24 cellular contexts compared by ENCODE assay signal in genomic region chr2:18536697-18537096, GRCh38. TPM values are rescaled to one million over a fixed set of nuclear protein-coding genes. Genes with fewer than 3 reads are reported as not detected.
DNase-seq lines count a peak whose midpoint lies in the region; ATAC-seq, FAIRE-seq and TF ChIP-seq lines count a peak whose summit lies in the region.
"Had no signal": no experiment of that assay in that cellular context is flagged by ENCODE, and none has a peak within 500 bp of the region (broad histone marks: within the 10 kb centered on the region; RNA-seq: fewer than 3 reads in every experiment).

No MANE protein-coding gene starts in this region.

- H3K4me1 ChIP-seq in HepG2 (ENCODE audit: insufficient read depth, low read length) (no peaks in the 10 kb centered on the region), right lobe of liver (no peaks in the 10 kb centered on the region), K562 (replicated peaks in 1 of 2; ENCODE audit: control insufficient read depth in 2 of 2, insufficient read depth in 2 of 2, low read length in 2 of 2) (no peaks in the 10 kb centered on the region), pancreas (no peaks in the 10 kb centered on the region)
- H3K4me1 ChIP-seq: A549; BE2C; BLaER1 treated with 17β-estradiol and CSF1 and Interleukin-3, amounts not matched to agents 10 nM and 100 nM; HAP-1 had no signal

- H3K9me1 ChIP-seq in K562 (ENCODE audit: control insufficient read depth, insufficient read depth, low read length) = no peaks in the 10 kb centered on the region

- H3K4me3 ChIP-seq in HepG2 (replicated peaks in 1 of 3; ENCODE audit: insufficient read depth in 1 of 3, low read depth in 2 of 3, low read length in 3 of 3) (no peak overlapping the region), right lobe of liver (no peak overlapping the region), K562 (no peak overlapping the region), pancreas (no peak overlapping the region)
- H3K4me3 ChIP-seq: A549; BLaER1 treated with 17β-estradiol and CSF1 and Interleukin-3, amounts not matched to agents 10 nM and 100 nM; GM12878; GM23338; HAP-1 had no signal

- no peak for FAIRE-seq in HepG2 (lab: Jason Lieb, UNC)
- no peak for FAIRE-seq in K562 (lab: Jason Lieb, UNC)
- FAIRE-seq in pancreas (lab: Jason Lieb, UNC) = peak; percentile 13
- FAIRE-seq: D721Med, GM12878, GM19239 had no signal

- no peaks in the 10 kb centered on the region for H3K9me3 ChIP-seq in HepG2 (ENCODE audit: low read length)
- no peaks in the 10 kb centered on the region for H3K9me3 ChIP-seq in right lobe of liver
- no peaks in the 10 kb centered on the region for H3K9me3 ChIP-seq in K562 (replicated peaks; ENCODE audit: control insufficient read depth, insufficient read depth, low read depth, low read length)
- no peaks in the 10 kb centered on the region for H3K9me3 ChIP-seq in pancreas
- H3K9me3 ChIP-seq: A549; BE2C; BLaER1 treated with 17β-estradiol and CSF1 and Interleukin-3, amounts not matched to agents 10 nM and 100 nM; HAP-1 had no signal

- intact Hi-C loops in HepG2 (cut with micrococcal nuclease; ENCODE audit: unreplicated experiment) = no loop called here
- intact Hi-C loops in right lobe of liver (cut with DNase I) = no loop called here
- intact Hi-C loops in K562 (cut with micrococcal nuclease) = no loop called here
- intact Hi-C loops in pancreas (cut with DNase I) = no loop called here

- POLR2A ChIA-PET in HepG2 (lab: Yijun Ruan, JAX) (no interaction called here), K562 (lab: Yijun Ruan, JAX) (interaction anchor here (0.6 kb wide), 1 partner anchor 13 kb away, joined by 3 read pairs; no protein-coding TSS in a partner anchor)

- BruUV-seq in HepG2 (replicated peaks; lab: Mats Ljungman, UMichigan) = no TSS peak
- no TSS peak for BruUV-seq in K562 (replicated peaks; lab: Mats Ljungman, UMichigan)

- H3K27me3 ChIP-seq in HepG2 (ENCODE audit: control insufficient read depth in 1 of 2, insufficient read depth in 2 of 2, low read length in 2 of 2) (peaks cover 0 to 18% of the 10 kb centered on the region in 2 experiments; a peak in 2 of 5 replicates), right lobe of liver (no peaks in the 10 kb centered on the region), K562 (ENCODE audit: control insufficient read depth in 2 of 2, insufficient read depth in 2 of 2, low read length in 2 of 2) (peaks cover 0 to 4% of the 10 kb centered on the region in 2 experiments; a peak in 2 of 5 replicates), pancreas (no peaks in the 10 kb centered on the region)
- H3K27me3 ChIP-seq: BE2C; BLaER1 treated with 17β-estradiol and CSF1 and Interleukin-3, amounts not matched to agents 10 nM and 100 nM had no signal

- TF ChIP-seq POLR2A in HepG2 (IDR thresholded peaks at IDR 0.05; ENCODE audit: insufficient read depth in 1 of 2, low read depth in 2 of 2, low read length in 2 of 2) (no peak), right lobe of liver (IDR thresholded peaks at IDR 0.05) (no peak), K562 (conservative IDR thresholded peaks at IDR 0.05) (no peak)

- H3K79me2 ChIP-seq in HepG2 (ENCODE audit: insufficient read depth, low read length) (no peaks in the 10 kb centered on the region), K562 (ENCODE audit: control insufficient read depth, insufficient read depth, low read length) (no peaks in the 10 kb centered on the region)

- H3K27ac ChIP-seq in HepG2 (ENCODE audit: extremely low read length, insufficient read depth, low read length) = no peak overlapping the region
- no peak overlapping the region for H3K27ac ChIP-seq in right lobe of liver
- no peak overlapping the region for H3K27ac ChIP-seq in K562 (ENCODE audit: extremely low read depth, low read depth, low read length)
- H3K27ac ChIP-seq in pancreas = no peak overlapping the region
- H3K27ac ChIP-seq: A549; BLaER1 treated with 17β-estradiol and CSF1 and Interleukin-3, amounts not matched to agents 10 nM and 100 nM had no signal

- H3K36me3 ChIP-seq in HepG2 (replicated peaks in 1 of 2; ENCODE audit: control insufficient read depth in 1 of 2, insufficient read depth in 2 of 2, low read length in 2 of 2) = no peaks in the 10 kb centered on the region
- H3K36me3 ChIP-seq in right lobe of liver = no peaks in the 10 kb centered on the region
- no peaks in the 10 kb centered on the region for H3K36me3 ChIP-seq in K562 (ENCODE audit: control insufficient read depth, insufficient read depth, low read length)
- no peaks in the 10 kb centered on the region for H3K36me3 ChIP-seq in pancreas
- H3K36me3 ChIP-seq: BE2C; BLaER1 treated with 17β-estradiol and CSF1 and Interleukin-3, amounts not matched to agents 10 nM and 100 nM; HAP-1 had no signal

- no peak overlapping the region for H3K4me2 ChIP-seq in HepG2 (ENCODE audit: low read depth, low read length)
- no peak overlapping the region for H3K4me2 ChIP-seq in K562 (ENCODE audit: insufficient read depth, low read length)
- H3K4me2 ChIP-seq: A549; BLaER1 treated with 17β-estradiol and CSF1 and Interleukin-3, amounts not matched to agents 10 nM and 100 nM; GM23338 had no signal

- TF ChIP-seq EP300 in HepG2 (IDR thresholded peaks at IDR 0.05; ENCODE audit: low read depth in 2 of 2, low read length in 2 of 2) (no peak), HepG2 (CRISPR knock-in tag; IDR thresholded peaks at IDR 0.05; ENCODE audit: borderline replicate concordance) (no peak), K562 (IDR thresholded peaks at IDR 0.05; ENCODE audit: low read length) (no peak)

- H2AFZ ChIP-seq in HepG2 (ENCODE audit: low read length) = no peak overlapping the region
- H2AFZ ChIP-seq in K562 (ENCODE audit: low read depth, low read length) = no peak overlapping the region
- H2AFZ ChIP-seq: GM23338 had no signal

- ATAC-seq in HepG2 (no peak), right lobe of liver (no peak), K562 (no peak), pancreas (no peak), GM19397 (IDR thresholded peaks at IDR 0.05; ENCODE audit: unreplicated experiment) (no peak)
- ATAC-seq: A549, GM12878, GM23338 had no signal

- in situ Hi-C loops in HepG2 (cut with HindIII; ENCODE audit: extremely low pct_ligation_motif_present, low pct_unique_long_range_greater_than_20kb) (no loop called here), K562 (cut with MboI) (no loop called here)

- WGBS in HepG2 (ENCODE audit: low lambda C conversion rate) = 3% methylated on average over 1 of the region's 1 CpG
- WGBS in right lobe of liver (ENCODE audit: insufficient coverage, low coverage, low lambda C conversion rate, missing lambda C conversion rate) = 73% methylated on average over 1 of the region's 1 CpG
- WGBS in K562 (ENCODE audit: insufficient coverage, low coverage, missing lambda C conversion rate) = 0% methylated on average over 1 of the region's 1 CpG
- WGBS in pancreas, 2 donors = 62 to 78% methylated on average over 1 of the region's 1 CpG

- DNase-seq in HepG2 (ENCODE audit: low spot score) (no peak), right lobe of liver (no peak), K562 (ENCODE audit: extremely low read depth in 1 of 4, low spot score in 3 of 4) (no peak), pancreas (no peak), NOMO-1 treated with DMSO at 0.1 percent for 48 hours (lab: John Stamatoyannopoulos, UW; ENCODE audit: unreplicated experiment) (no peak)
- DNase-seq: 8988T; ACHN; AML-193; BE2C; CD4-positive, alpha-beta T cell; CD8-positive, alpha-beta memory T cell; DMS 273 treated with DMSO at 0.1 percent for 48 hours; DMS79; GDM1 had no signal

- H4K20me1 ChIP-seq in HepG2 (ENCODE audit: insufficient read depth, low read length) = no peaks in the 10 kb centered on the region
- H4K20me1 ChIP-seq in K562 (replicated peaks; ENCODE audit: control insufficient read depth, insufficient read depth, low read length) = no peaks in the 10 kb centered on the region
- H4K20me1 ChIP-seq: BLaER1 treated with 17β-estradiol and CSF1 and Interleukin-3, amounts not matched to agents 10 nM and 100 nM had no signal

- no peak overlapping the region for H3K9ac ChIP-seq in HepG2 (ENCODE audit: insufficient read depth, low read depth, low read length)
- H3K9ac ChIP-seq in K562 (ENCODE audit: insufficient read depth in 1 of 2, low read depth in 2 of 2, low read length in 2 of 2) = no peak overlapping the region
- H3K9ac ChIP-seq: BLaER1 treated with 17β-estradiol and CSF1 and Interleukin-3, amounts not matched to agents 10 nM and 100 nM had no signal

- CTCF ChIA-PET in HepG2 (lab: Yijun Ruan, JAX; ENCODE audit: low intra/inter-chr PET ratio, low total read pairs) (no interaction called here), K562 (lab: Yijun Ruan, JAX; ENCODE audit: low intra/inter-chr PET ratio) (no interaction called here)

- TF ChIP-seq CTCF in HepG2 (CRISPR knock-in tag; IDR thresholded peaks at IDR 0.05) (no peak), right lobe of liver (IDR thresholded peaks at IDR 0.05) (no peak), K562 (IDR thresholded peaks at IDR 0.05 in 2 of 3, conservative IDR thresholded peaks at IDR 0.05 in 1 of 3; ENCODE audit: insufficient read depth in 2 of 3, low read depth in 1 of 3, low read length in 3 of 3) (no peak), pancreas (IDR thresholded peaks at IDR 0.05) (no peak)

- TF ChIP-seq RAD21 in HepG2 (CRISPR knock-in tag; IDR thresholded peaks at IDR 0.05) (no peak), K562 (CRISPR knock-in tag; conservative IDR thresholded peaks at IDR 0.05 in 1 of 2, IDR thresholded peaks at IDR 0.05 in 1 of 2) (no peak)

RNA-seq across cellular contexts. Expression of gene RDH14, which starts 23.8 kb away (rescaled TPM):
- total RNA-seq in HepG2 (2016; rRNA removed; fragmentation: Illumina TruSeq; extraction: Trizol) (37.4 and 39.9 TPM in 2 replicates), right lobe of liver (10 to 100 TPM in 5 of 6 experiments, 1 to 10 TPM in 1; 9.2 to 21.5 (median 12.8) TPM), K562 (2014; rRNA removed) (16.5 and 16.9 TPM in 2 replicates), K562 (2014; rRNA removed; fragmentation: Illumina TruSeq; extraction: Trizol) (24.3 and 29.2 TPM in 2 replicates), K562 (2015; rRNA removed; fragmentation: Illumina TruSeq; extraction: Trizol) (22.1 and 26.2 TPM in 2 replicates), K562 (2021) (12.8 and 14.2 TPM in 2 replicates), pancreas (10 to 100 TPM in 2 of 6 donors, 1 to 10 TPM in 4; 8.0 to 13.5 (median 8.9) TPM)
- total RNA-seq in HepG2 (2016; cell fraction: cytosol; rRNA removed; fragmentation: Illumina TruSeq; extraction: Trizol; ENCODE audit: low read depth) = 15.3 and 17.0 TPM in 2 replicates
- total RNA-seq in HepG2 (2016; cell fraction: insoluble cytoplasmic fraction; rRNA removed; fragmentation: Illumina TruSeq; extraction: Trizol) = 34.6 and 37.8 TPM in 2 replicates
- total RNA-seq in HepG2 (2016; cell fraction: membrane; rRNA removed; fragmentation: Illumina TruSeq; extraction: Trizol) = 32.5 and 33.9 TPM in 2 replicates
- total RNA-seq in HepG2 (2016; cell fraction: nucleus; rRNA removed; fragmentation: Illumina TruSeq; extraction: Trizol) = 32.4 and 33.3 TPM in 2 replicates
- polyA plus RNA-seq in HepG2 (2011; rRNA removed) (22.8 and 27.4 TPM in 2 replicates), K562 (2011; rRNA removed) (21.0 and 25.8 TPM in 2 replicates), K562 (2014; fragmentation: Illumina TruSeq; extraction: Trizol) (20.9 and 22.9 TPM in 2 replicates), K562 (2014; fragmentation: Nextera tagmentation; extraction: Ambion mirVana) (1 to 10 TPM; 6.7 to 9.1 TPM), K562 (2014; rRNA removed) (20.5 and 25.5 TPM in 2 replicates), pancreas (10 to 100 TPM in 1 of 2 donors, 1 to 10 TPM in 1; 8.2 to 13.6 TPM)
- polyA plus RNA-seq in HepG2 (2011; cell fraction: cytosol; rRNA removed) = 14.4 and 20.5 TPM in 2 replicates
- 6.1 and 7.8 TPM in 2 replicates for polyA plus RNA-seq in HepG2 (2011; cell fraction: nucleus; rRNA removed)
- 19.2 and 23.3 TPM in 2 replicates for polyA plus RNA-seq in HepG2 (2012)
- polyA plus RNA-seq in HepG2 (2016; cell fraction: cytosol; fragmentation: Illumina TruSeq; extraction: Trizol; ENCODE audit: low read depth) = 14.0 and 14.5 TPM in 2 replicates
- polyA plus RNA-seq in HepG2 (2016; cell fraction: insoluble cytoplasmic fraction; fragmentation: Illumina TruSeq; extraction: Trizol; ENCODE audit: low read depth) = 36.2 and 44.0 TPM in 2 replicates
- 23.0 and 23.2 TPM in 2 replicates for polyA plus RNA-seq in HepG2 (2016; cell fraction: membrane; fragmentation: Illumina TruSeq; extraction: Trizol; ENCODE audit: low read depth)
- polyA plus RNA-seq in HepG2 (2016; cell fraction: nucleus; fragmentation: Illumina TruSeq; extraction: Trizol; ENCODE audit: insufficient read depth, low read depth) = 55.4 and 58.2 TPM in 2 replicates
- 5.4 and 8.6 TPM in 2 replicates for polyA minus RNA-seq in HepG2 (2011; rRNA and poly(A)+ RNA removed; ENCODE audit: low replicate concordance)
- 14.2 and 16.1 TPM in 2 replicates for polyA minus RNA-seq in HepG2 (2011; cell fraction: cytosol; rRNA and poly(A)+ RNA removed)
- 12.5 and 18.0 TPM in 2 replicates for polyA minus RNA-seq in HepG2 (2011; cell fraction: nucleus; rRNA and poly(A)+ RNA removed)
- total RNA-seq in K562 (2011; cell fraction: chromatin; rRNA removed; ENCODE audit: low replicate concordance) = 6.0 and 21.7 TPM in 2 replicates
- 10.3 and 12.0 TPM in 2 replicates for total RNA-seq in K562 (2011; cell fraction: nucleolus; rRNA removed)
- 11.3 and 14.8 TPM in 2 replicates for total RNA-seq in K562 (2011; cell fraction: nucleoplasm; rRNA removed)
- 10.4 and 10.6 TPM in 2 replicates for polyA plus RNA-seq in K562 (2011; cell fraction: cytosol; rRNA removed)
- polyA plus RNA-seq in K562 (2011; cell fraction: nucleus; rRNA removed) = 5.9 and 8.2 TPM in 2 replicates
- polyA plus RNA-seq in K562 (2012) = 11.0 and 13.0 TPM in 2 replicates
- polyA minus RNA-seq in K562 (2011; rRNA and poly(A)+ RNA removed) = 12.0 and 14.8 TPM in 2 replicates
- 7.5 and 7.9 TPM in 2 replicates for polyA minus RNA-seq in K562 (2011; cell fraction: cytosol; rRNA and poly(A)+ RNA removed)
- 5.3 and 15.1 TPM in 2 replicates for polyA minus RNA-seq in K562 (2011; cell fraction: nucleus; rRNA and poly(A)+ RNA removed)

RNA-seq across cellular contexts. Expression of gene NT5C1B, which starts 52.7 kb away (rescaled TPM):
- total RNA-seq in HepG2 (2016; rRNA removed; fragmentation: Illumina TruSeq; extraction: Trizol) = not detected in 2 replicates
- not detected in 2 replicates for total RNA-seq in HepG2 (2016; cell fraction: cytosol; rRNA removed; fragmentation: Illumina TruSeq; extraction: Trizol; ENCODE audit: low read depth)
- not detected in 2 replicates for total RNA-seq in HepG2 (2016; cell fraction: insoluble cytoplasmic fraction; rRNA removed; fragmentation: Illumina TruSeq; extraction: Trizol)
- not detected in 2 replicates for total RNA-seq in HepG2 (2016; cell fraction: membrane; rRNA removed; fragmentation: Illumina TruSeq; extraction: Trizol)
- total RNA-seq in HepG2 (2016; cell fraction: nucleus; rRNA removed; fragmentation: Illumina TruSeq; extraction: Trizol) = not detected in 2 replicates
- polyA plus RNA-seq in HepG2 (2011; rRNA removed) = not detected in 2 replicates
- polyA plus RNA-seq in HepG2 (2011; cell fraction: cytosol; rRNA removed) = not detected in 2 replicates
- not detected in 2 replicates for polyA plus RNA-seq in HepG2 (2011; cell fraction: nucleus; rRNA removed)
- polyA plus RNA-seq in HepG2 (2012) = 0.16 and 0.17 TPM in 2 replicates
- not detected in 2 replicates for polyA plus RNA-seq in HepG2 (2016; cell fraction: cytosol; fragmentation: Illumina TruSeq; extraction: Trizol; ENCODE audit: low read depth)
- polyA plus RNA-seq in HepG2 (2016; cell fraction: insoluble cytoplasmic fraction; fragmentation: Illumina TruSeq; extraction: Trizol; ENCODE audit: low read depth) = not detected in 2 replicates
- not detected in 2 replicates for polyA plus RNA-seq in HepG2 (2016; cell fraction: membrane; fragmentation: Illumina TruSeq; extraction: Trizol; ENCODE audit: low read depth)
- not detected in 2 replicates for polyA plus RNA-seq in HepG2 (2016; cell fraction: nucleus; fragmentation: Illumina TruSeq; extraction: Trizol; ENCODE audit: insufficient read depth, low read depth)
- polyA minus RNA-seq in HepG2 (2011; rRNA and poly(A)+ RNA removed; ENCODE audit: low replicate concordance) = not detected in 2 replicates
- polyA minus RNA-seq in HepG2 (2011; cell fraction: cytosol; rRNA and poly(A)+ RNA removed) = not detected in 2 replicates
- not detected in 2 replicates for polyA minus RNA-seq in HepG2 (2011; cell fraction: nucleus; rRNA and poly(A)+ RNA removed)
- not detected for total RNA-seq in right lobe of liver
- total RNA-seq in K562 (2011; cell fraction: chromatin; rRNA removed; ENCODE audit: low replicate concordance) = not detected in 2 replicates
- not detected in 2 replicates for total RNA-seq in K562 (2011; cell fraction: nucleolus; rRNA removed)
- not detected in 2 replicates for total RNA-seq in K562 (2011; cell fraction: nucleoplasm; rRNA removed)
- total RNA-seq in K562 (2014; rRNA removed) = not detected in 2 replicates
- not detected in 2 replicates for total RNA-seq in K562 (2014; rRNA removed; fragmentation: Illumina TruSeq; extraction: Trizol)
- total RNA-seq in K562 (2015; rRNA removed; fragmentation: Illumina TruSeq; extraction: Trizol) = not detected in 2 replicates
- not detected in 2 replicates for total RNA-seq in K562 (2021)
- polyA plus RNA-seq in K562 (2011; rRNA removed) = not detected in 2 replicates
- not detected in 2 replicates for polyA plus RNA-seq in K562 (2011; cell fraction: cytosol; rRNA removed)
- not detected in 2 replicates for polyA plus RNA-seq in K562 (2011; cell fraction: nucleus; rRNA removed)
- 0.07 and 0.08 TPM in 2 replicates for polyA plus RNA-seq in K562 (2012)
- not detected in 2 replicates for polyA plus RNA-seq in K562 (2014; fragmentation: Illumina TruSeq; extraction: Trizol)
- under 1 TPM in 1 of 2 experiments, not detected in 1; 0.07 TPM for polyA plus RNA-seq in K562 (2014; fragmentation: Nextera tagmentation; extraction: Ambion mirVana)
- polyA plus RNA-seq in K562 (2014; rRNA removed) = not detected in 2 replicates
- not detected in 2 replicates for polyA minus RNA-seq in K562 (2011; rRNA and poly(A)+ RNA removed)
- polyA minus RNA-seq in K562 (2011; cell fraction: cytosol; rRNA and poly(A)+ RNA removed) = not detected in 2 replicates
- not detected in 2 replicates for polyA minus RNA-seq in K562 (2011; cell fraction: nucleus; rRNA and poly(A)+ RNA removed)
- total RNA-seq in pancreas = not detected
- polyA plus RNA-seq in pancreas = under 1 TPM in 1 of 2 donors, not detected in 1; 0.05 TPM
- total RNA-seq: CD4-positive, alpha-beta T cell; CD8-positive, alpha-beta memory T cell; GM12878; GM23338; H4 had no signal
- polyA plus RNA-seq: A549, CD14-positive monocyte, GM23338 had no signal
